ENCODE assay signal across 25 cellular contexts in genomic region chr1:222623458-222623857, GRCh38.
"Had no signal": no experiment of that assay in that cellular context is flagged by ENCODE, and none has a peak within 500 bp of the region (broad histone marks: within the 10 kb centered on the region; RNA-seq: fewer than 3 reads in every experiment).

No MANE protein-coding gene starts in this region.

- H3K4me3 ChIP-seq: neural progenitor cell, ovary, psoas muscle, right lobe of liver, sigmoid colon, stomach, thoracic aorta, thyroid gland, tibial nerve, upper lobe of left lung, vagina had no signal

- H3K9me3 ChIP-seq: ovary, psoas muscle, right lobe of liver, sigmoid colon, stomach, thoracic aorta, thyroid gland, tibial nerve, upper lobe of left lung, vagina had no signal

- DNase-seq: natural killer cell; occipital lobe; ovary; posterior cingulate gyrus; psoas muscle; right cardiac atrium; right lobe of liver; sigmoid colon; small intestine; stimulated activated CD4-positive, alpha-beta T cell treated with anti-CD3 and anti-CD28 coated beads, Interleukin-15, amount 100 ng/mL, for 24 hours; stimulated activated CD4-positive, alpha-beta T cell treated with anti-CD3 and anti-CD28 coated beads, Interleukin-2, amount 100 ng/mL, for 24 hours; stimulated activated CD4-positive, alpha-beta T cell treated with anti-CD3 and anti-CD28 coated beads, Interleukin-2, amount 100 ng/mL, for 48 hours; stimulated activated CD4-positive, alpha-beta T cell treated with anti-CD3 and anti-CD28 coated beads, Interleukin-4, amount 100 ng/mL, for 24 hours; stimulated activated naive B cell treated with anti-CD40 and anti-IgM and Interleukin-4, amounts not matched to agents 10 μg/mL and 1 μg/mL and 100 μg/mL, for 72 hours; stimulated activated naive CD4-positive, alpha-beta T cell treated with Interleukin-2 at 50 U/mL for 16 hours; stomach; thyroid gland; trophoblast cell; upper lobe of left lung had no signal

- H3K36me3 ChIP-seq: ovary had no signal

- H3K27ac ChIP-seq: neural progenitor cell, ovary, parathyroid adenoma, psoas muscle, right lobe of liver, sigmoid colon, thoracic aorta, thyroid gland, tibial nerve, upper lobe of left lung, vagina had no signal

- H3K4me1 ChIP-seq: parathyroid adenoma had no signal

- ATAC-seq: natural killer cell; psoas muscle; right cardiac atrium; right lobe of liver; stimulated activated effector memory CD8-positive, alpha-beta T cell treated with anti-CD3 and anti-CD28 coated beads, Interleukin-12 subunit alpha, Interleukin-12 subunit beta, amount 100 ng/mL, for 72 hours; stimulated activated naive B cell treated with anti-CD40 and anti-IgM and Interleukin-4, amounts not matched to agents 10 μg/mL and 1 μg/mL and 100 μg/mL, for 72 hours had no signal
